Comparison of ENCODE assay signal across 14 cellular contexts in the genomic region with DNA sequence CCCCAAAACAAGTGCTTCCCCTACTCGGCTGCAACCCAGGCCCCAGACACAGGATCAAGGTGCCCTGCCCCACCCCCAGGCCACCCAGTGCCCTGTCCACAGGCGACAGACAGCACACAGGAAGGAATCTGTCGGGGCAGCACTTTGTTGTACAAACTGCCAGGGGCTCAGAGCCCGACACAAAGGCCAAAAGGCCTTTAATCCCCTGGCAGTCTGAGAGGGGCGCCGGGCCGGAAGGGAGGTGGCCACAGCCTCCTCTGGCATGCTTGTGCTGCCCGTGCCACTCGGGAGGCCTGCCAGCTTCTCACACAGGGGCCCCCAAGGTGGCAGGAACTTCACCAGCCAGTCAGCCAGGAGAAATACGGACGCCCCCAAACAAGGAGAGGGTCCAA. TPM values are rescaled to one million over a fixed set of nuclear protein-coding genes. Genes with fewer than 3 reads are reported as not detected.
A peak's percentile ranks its signal among the peaks of the same experiment; 100 is the strongest.
DNase-seq lines count a peak whose midpoint lies in the region; TF ChIP-seq lines count a peak whose summit lies in the region.
"Had no signal": no experiment of that assay in that cellular context is flagged by ENCODE, and none has a peak within 500 bp of the region (broad histone marks: within the 10 kb centered on the region; RNA-seq: fewer than 3 reads in every experiment).

No MANE protein-coding gene starts in this region.

- H3K9me3 Mint-ChIP-seq in HFFc6 (no peaks in the 10 kb centered on the region), mesothelial cell of epicardium (no peaks in the 10 kb centered on the region)
- H3K9me3 Mint-ChIP-seq: activated naive CD8-positive, alpha-beta T cell treated with anti-CD3 and anti-CD28 coated beads, Interleukin-2, amount 10 ng/mL, durations not matched to agents 7 days and 5 days had no signal

- H3K4me3 ChIP-seq in colonic mucosa (no peak overlapping the region), stomach (no peak overlapping the region)

- H3K27me3 Mint-ChIP-seq in HFFc6 (ENCODE audit: insufficient read depth), result peaks cover 2% of the 10 kb centered on the region; the same call in 1 of the 2 replicates
- no peaks in the 10 kb centered on the region for H3K27me3 Mint-ChIP-seq in mesothelial cell of epicardium (ENCODE audit: low read depth)
- H3K27me3 Mint-ChIP-seq: activated CD8-positive, alpha-beta memory T cell treated with anti-CD3 and anti-CD28 coated beads, Interleukin-2, amount 10 ng/mL, durations not matched to agents 7 days and 5 days had no signal

- WGBS in stomach, 5 donors, result 13 to 36% (median 21%) methylated on average over 9 to 11 of the region's 11 CpGs

- H3K36me3 ChIP-seq in colonic mucosa, result no peaks in the 10 kb centered on the region
- H3K36me3 ChIP-seq in stomach, result peaks cover 0 to 4% (median 0%) of the 10 kb centered on the region in 4 donors

- H3K4me1 Mint-ChIP-seq in HFFc6 (ENCODE audit: low read depth) (peaks cover 80% of the 10 kb centered on the region), mesothelial cell of epicardium (peaks cover 34% of the 10 kb centered on the region)

- no peaks in the 10 kb centered on the region for H3K9me3 ChIP-seq in colonic mucosa
- no peaks in the 10 kb centered on the region for H3K9me3 ChIP-seq in stomach

- H3K4me3 Mint-ChIP-seq in HFFc6 (no peak overlapping the region), mesothelial cell of epicardium (no peak overlapping the region)
- H3K4me3 Mint-ChIP-seq: activated CD8-positive, alpha-beta memory T cell treated with anti-CD3 and anti-CD28 coated beads, Interleukin-2, amount 10 ng/mL, durations not matched to agents 7 days and 5 days; activated naive CD8-positive, alpha-beta T cell treated with anti-CD3 and anti-CD28 coated beads, Interleukin-2, amount 10 ng/mL, durations not matched to agents 7 days and 5 days had no signal

- DNase-seq in HFFc6 (no peak), colonic mucosa (no peak), mesothelial cell of epicardium (ENCODE audit: low spot score in 2 of 2, unreplicated experiment in 2 of 2) (no peak), stomach (no peak), HCEC 1CT (no peak), COR-L47 (lab: John Stamatoyannopoulos, UW) (no peak)
- no peak for DNase-seq in activated CD4-positive, alpha-beta T cell treated with anti-CD3 and anti-CD28 coated beads for 1 hour
- DNase-seq in stimulated activated CD4-positive, alpha-beta T cell treated with anti-CD3 and anti-CD28 coated beads, Interleukin-12 subunit alpha, Interleukin-12 subunit beta, amount 100 ng/mL, for 4 hours, result no peak
- DNase-seq: activated CD8-positive, alpha-beta memory T cell treated with anti-CD3 and anti-CD28 coated beads, Interleukin-2, amount 10 ng/mL, durations not matched to agents 7 days and 5 days; activated naive CD8-positive, alpha-beta T cell treated with anti-CD3 and anti-CD28 coated beads, Interleukin-2, amount 10 ng/mL, durations not matched to agents 7 days and 5 days; effector memory CD4-positive, alpha-beta T cell; hippocampal formation; small intestine had no signal

- H3K27ac Mint-ChIP-seq in HFFc6 (peak overlapping the region; percentile 83), mesothelial cell of epicardium (peak overlapping the region; percentile 43)
- H3K27ac Mint-ChIP-seq: activated CD8-positive, alpha-beta memory T cell treated with anti-CD3 and anti-CD28 coated beads, Interleukin-2, amount 10 ng/mL, durations not matched to agents 7 days and 5 days; activated naive CD8-positive, alpha-beta T cell treated with anti-CD3 and anti-CD28 coated beads, Interleukin-2, amount 10 ng/mL, durations not matched to agents 7 days and 5 days had no signal

- intact Hi-C loops in colonic mucosa (cut with DNase I) (no loop called here), stomach (cut with DNase I; ENCODE audit: low total_unique reads) (no loop called here)

- peak overlapping the region in 1 of 2 donors; percentile 57 for H3K9ac ChIP-seq in colonic mucosa (ENCODE audit: low read depth in 2 of 2, low read length in 2 of 2)

- H3K4me1 ChIP-seq in colonic mucosa (peaks cover 34% of the 10 kb centered on the region), stomach (peaks cover 96 to 100% (median 99%) of the 10 kb centered on the region in 4 donors)

- H3K27me3 ChIP-seq in colonic mucosa (no peaks in the 10 kb centered on the region), stomach (no peaks in the 10 kb centered on the region)

- no peak for TF ChIP-seq POLR2A in stomach (IDR thresholded peaks at IDR 0.05)

- no peak for TF ChIP-seq EP300 in stomach (IDR thresholded peaks at IDR 0.05)

- peaks cover 15% of the 10 kb centered on the region for H3K36me3 Mint-ChIP-seq in HFFc6 (ENCODE audit: low read depth)
- H3K36me3 Mint-ChIP-seq in mesothelial cell of epicardium, result peaks cover 2% of the 10 kb centered on the region
- H3K36me3 Mint-ChIP-seq: activated CD8-positive, alpha-beta memory T cell treated with anti-CD3 and anti-CD28 coated beads, Interleukin-2, amount 10 ng/mL, durations not matched to agents 7 days and 5 days; activated naive CD8-positive, alpha-beta T cell treated with anti-CD3 and anti-CD28 coated beads, Interleukin-2, amount 10 ng/mL, durations not matched to agents 7 days and 5 days had no signal

- H3K27ac ChIP-seq in colonic mucosa (peak overlapping the region; percentile 41), stomach (peak overlapping the region; percentile 20 to 97 (median 92))
- H3K27ac ChIP-seq: C4-2B had no signal

- no peak for TF ChIP-seq CTCF in HFFc6 (IDR thresholded peaks at IDR 0.05)
- TF ChIP-seq CTCF in colonic mucosa (IDR thresholded peaks at IDR 0.05), result no peak
- no peak for TF ChIP-seq CTCF in mesothelial cell of epicardium (IDR thresholded peaks at IDR 0.05; ENCODE audit: unreplicated experiment)
- no peak for TF ChIP-seq CTCF in stomach (IDR thresholded peaks at IDR 0.05)

RNA-seq across cellular contexts. Expression of a gene that starts 35.1 kb away (rescaled TPM):
- total RNA-seq in HFFc6 (2021; fragmentation: NEBNext Ultra II Directional; extraction: Animal tissue kit (Norgen Biotek cat#: 25700)), result 100 to 1,000 TPM; 275 to 430 (median 297) TPM
- total RNA-seq in colonic mucosa (100 to 1,000 TPM; 148 to 152 TPM), mesothelial cell of epicardium (221 to 226 TPM (median 221 TPM) in 3 replicates), stomach (100 to 1,000 TPM in 4 of 5 donors, 10 to 100 TPM in 1; 88.7 to 504 (median 186) TPM)
- 10 to 100 TPM; 21.7 to 98.5 (median 62.1) TPM for polyA plus RNA-seq in stomach
